Comparison of ENCODE assay signal across 1 cellular context in the genomic region with DNA sequence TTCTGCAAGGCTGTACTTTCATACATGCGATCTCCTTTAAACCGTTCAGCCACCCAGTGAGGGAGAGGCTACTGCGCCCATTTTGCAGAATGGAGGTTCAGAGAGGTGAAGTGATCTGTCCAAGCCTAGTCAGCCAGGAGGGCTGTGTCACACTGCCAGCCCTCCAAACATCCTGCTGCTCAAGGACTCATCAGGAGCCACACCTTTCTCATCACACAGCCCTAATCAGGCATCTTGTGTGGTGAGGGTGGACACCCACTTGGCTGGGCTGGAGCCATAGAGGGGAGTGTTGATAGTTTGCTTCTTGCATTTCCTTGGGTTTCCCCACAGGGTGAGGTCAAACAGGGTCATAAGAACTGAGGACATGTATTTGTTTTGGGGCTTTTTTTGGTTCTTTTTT.
A peak's percentile ranks its signal among the peaks of the same experiment; 100 is the strongest.
TF ChIP-seq lines count a peak whose summit lies in the region.

No MANE protein-coding gene starts in this region.

TF ChIP-seq in GM12878, 131 proteins besides CTCF, POLR2A, EP300 and RAD21 (continued from another document):
- TF ChIP-seq ZZZ3 (IDR thresholded peaks at IDR 0.05; ENCODE audit: control insufficient read depth, insufficient read length, low read depth): no peak
- no peak for TF ChIP-seq E2F4 (IDR thresholded peaks at IDR 0.05; ENCODE audit: low read depth, low read length)
- TF ChIP-seq EED (IDR thresholded peaks at IDR 0.05; ENCODE audit: low read depth): no peak
- TF ChIP-seq ZBED1 (IDR thresholded peaks at IDR 0.05; ENCODE audit: borderline replicate concordance): no peak
- no peak for TF ChIP-seq NR2C2 (IDR thresholded peaks at IDR 0.05; ENCODE audit: borderline replicate concordance, control insufficient read depth, insufficient read length, low read depth)
- TF ChIP-seq BHLHE40 (IDR thresholded peaks at IDR 0.05; ENCODE audit: borderline replicate concordance in 1 of 2, low read depth in 2 of 2, low read length in 1 of 2): no peak
- no peak for TF ChIP-seq HDAC2 (IDR thresholded peaks at IDR 0.05)
- TF ChIP-seq NRF1 (conservative IDR thresholded peaks at IDR 0.05; ENCODE audit: low read depth, low read length): no peak
- 0 out of 2 replicates have a peak, but pooled peaks have one; percentile 13 for TF ChIP-seq IKZF1 (conservative IDR thresholded peaks at IDR 0.05)
- no peak for TF ChIP-seq MYC (IDR thresholded peaks at IDR 0.05; ENCODE audit: insufficient read depth, insufficient read length, insufficient replicate concordance, low read length, severe bottlenecking)
